23 cellular contexts compared by ENCODE assay signal in the genomic region with DNA sequence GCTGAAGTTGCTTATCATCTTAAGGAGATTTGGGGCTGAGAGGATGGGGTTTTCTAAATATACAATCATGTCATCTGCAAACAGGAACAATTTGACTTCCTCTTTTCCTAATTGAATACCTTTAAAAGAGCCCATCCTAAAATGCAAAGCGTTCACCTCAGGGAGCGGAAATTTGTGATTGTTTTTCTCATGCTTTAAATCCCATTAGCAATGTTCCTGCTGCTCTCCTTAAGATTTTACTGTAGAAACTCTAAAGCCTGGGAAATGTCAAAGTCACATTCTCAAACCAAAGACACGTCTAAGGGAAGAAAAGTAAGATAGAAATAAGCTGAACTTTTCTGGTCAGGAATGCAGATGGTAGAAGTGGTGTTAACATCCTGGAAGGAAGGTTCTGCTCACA.
"Had no signal": no experiment of that assay in that cellular context is flagged by ENCODE, and none has a peak within 500 bp of the region (broad histone marks: within the 10 kb centered on the region; RNA-seq: fewer than 3 reads in every experiment).

No MANE protein-coding gene starts in this region.

- H3K27ac ChIP-seq: SJSA1 had no signal

- FAIRE-seq: astrocyte, RCC 7860 had no signal

- DNase-seq: activated B cell treated with CpG ODN at 0.5 μM for 24 hours; activated CD4-positive, alpha-beta T cell treated with anti-CD3 and anti-CD28 coated beads for 1 hour; activated CD4-positive, alpha-beta T cell treated with anti-CD3 and anti-CD28 coated beads, Interleukin-2, amount 10 ng/mL, durations not matched to agents 24 days and 14 days; activated CD4-positive, alpha-beta T cell treated with anti-CD3 and anti-CD28 coated beads, Interleukin-2, amount 50 U/mL, for 48 hours; activated gamma-delta T cell; activated naive CD4-positive, alpha-beta T cell treated with anti-CD3 and anti-CD28 coated beads for 36 hours; activated T-cell treated with anti-CD3 and anti-CD28 coated beads, Interleukin-2, amount 50 U/mL, for 4 hours; amygdala; KG1; NCI-H1092; NCI-H1417; NCI-H1930; NCI-H2171 treated with DMSO at 0.1 percent for 48 hours; NCI-H345; NCI-H510A; NCI-H526 treated with DMSO at 0.1 percent for 48 hours; NCI-H82; PC-3; SHP77; SW 1271 had no signal

- H3K4me3 ChIP-seq: SJSA1 had no signal

- H3K36me3 ChIP-seq: SJSA1 had no signal

- H3K4me1 ChIP-seq: SJSA1 had no signal

- H3K9me3 ChIP-seq: SJSA1 had no signal

- H3K27me3 ChIP-seq: SJSA1 had no signal
